In the genomic region with DNA sequence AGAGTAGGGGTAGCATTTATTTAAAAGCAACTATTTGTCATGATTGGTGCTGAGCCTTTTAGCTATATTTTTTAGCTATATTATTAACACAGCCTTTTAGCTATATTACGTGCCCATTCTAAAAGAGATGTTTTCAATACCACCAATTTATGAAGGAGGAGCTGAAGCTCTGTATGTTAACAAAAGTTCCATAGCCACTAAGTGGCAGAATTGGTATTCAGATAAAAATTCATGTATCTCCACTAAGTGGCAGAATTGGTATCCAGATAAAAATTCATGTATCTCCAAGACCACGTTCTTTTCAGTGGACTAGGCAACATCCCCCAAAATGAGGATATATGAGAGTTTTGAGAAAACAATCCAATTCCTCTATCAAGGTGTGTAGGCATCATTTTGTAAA, we compare ENCODE assay signal across 9 cellular contexts.
A peak's percentile ranks its signal among the peaks of the same experiment; 100 is the strongest.
DNase-seq lines count a peak whose midpoint lies in the region; ATAC-seq and TF ChIP-seq lines count a peak whose summit lies in the region.
"Had no signal": no experiment of that assay in that cellular context is flagged by ENCODE, and none has a peak within 500 bp of the region (broad histone marks: within the 10 kb centered on the region; RNA-seq: fewer than 3 reads in every experiment).

No MANE protein-coding gene starts in this region.

- H3K27ac ChIP-seq in left ventricle myocardium inferior (replicated peaks) (no peak overlapping the region), heart left ventricle (no peak overlapping the region), epithelial cell of prostate (peak overlapping the region; percentile 44), vagina (peak overlapping the region; percentile 16)

- H3K4me3 ChIP-seq in left ventricle myocardium inferior = no peak overlapping the region
- H3K4me3 ChIP-seq in heart left ventricle = no peak overlapping the region
- H3K4me3 ChIP-seq in vagina = no peak overlapping the region

- H3K36me3 ChIP-seq in left ventricle myocardium inferior (no peaks in the 10 kb centered on the region), heart left ventricle (no peaks in the 10 kb centered on the region), vagina (no peaks in the 10 kb centered on the region)

- WGBS in heart left ventricle, 4 donors = 47 to 57% (median 51%) methylated on average over 2 of the region's 2 CpGs

- no peak for TF ChIP-seq POLR2A in heart left ventricle (IDR thresholded peaks at IDR 0.05)
- no peak for TF ChIP-seq POLR2A in vagina (IDR thresholded peaks at IDR 0.05)

- no peaks in the 10 kb centered on the region for H3K9me3 ChIP-seq in left ventricle myocardium inferior (replicated peaks)
- H3K9me3 ChIP-seq in heart left ventricle = no peaks in the 10 kb centered on the region
- H3K9me3 ChIP-seq in vagina = no peaks in the 10 kb centered on the region

- H3K27me3 ChIP-seq in left ventricle myocardium inferior (ENCODE audit: low read depth) (no peaks in the 10 kb centered on the region), heart left ventricle (no peaks in the 10 kb centered on the region), vagina (no peaks in the 10 kb centered on the region)

- H3K4me1 ChIP-seq in left ventricle myocardium inferior (peaks cover 17% of the 10 kb centered on the region), heart left ventricle (peaks cover 0 to 26% (median 8%) of the 10 kb centered on the region in 12 donors), vagina (peaks cover 17% of the 10 kb centered on the region)

- DNase-seq in left ventricle myocardium inferior (no peak), heart left ventricle (no peak), NOMO-1 treated with dmso at 0.1 percent for 144 hours (lab: John Stamatoyannopoulos, UW; ENCODE audit: unreplicated experiment) (peak; percentile 38), epithelial cell of prostate (ENCODE audit: low read depth, low spot score) (no peak), vagina (ENCODE audit: extremely low spot score in 2 of 2) (no peak), anterior cingulate cortex (lab: John Stamatoyannopoulos, UW) (no peak)
- DNase-seq: activated gamma-delta T cell treated with Interleukin-2 at 50 U/mL for 16 hours had no signal

- intact Hi-C loops in left ventricle myocardium inferior (cut with micrococcal nuclease) = loop anchor here (10.0 kb wide), 1 partner anchor 454 kb away; no protein-coding TSS in a partner anchor
- intact Hi-C loops in heart left ventricle (cut with DNase I) = loop anchor here in 8 of 10 donors (5.0 to 10.0 kb wide), 9 partner anchors 214 to 1226 kb away; partner anchors contain the start of gene HGF (in 1 of the 8)
- intact Hi-C loops in vagina (cut with DNase I) = loop anchor here (5.0 kb wide), 1 partner anchor 456 kb away; no protein-coding TSS in a partner anchor

- TF ChIP-seq CTCF in left ventricle myocardium inferior (IDR thresholded peaks at IDR 0.05; ENCODE audit: borderline replicate concordance) (peak; percentile 26), heart left ventricle (IDR thresholded peaks at IDR 0.05) (peak in 6 of 12 donors; percentile 9 to 45 (median 34)), vagina (IDR thresholded peaks at IDR 0.05) (no peak)

- ATAC-seq in heart left ventricle (no peak), GM18870 (IDR thresholded peaks at IDR 0.05; ENCODE audit: unreplicated experiment) (no peak), GM19397 (IDR thresholded peaks at IDR 0.05; ENCODE audit: unreplicated experiment) (no peak)

Comparison
In these comparisons a context has a peak if more than half of its experiments do, and no peak if none do; other contexts are left out.
1. H3K27ac ChIP-seq: peak in epithelial cell of prostate (single experiment) and vagina (single experiment); none in left ventricle myocardium inferior (single experiment) and heart left ventricle (0 of 12).